In genomic region chr19:14206737-14207725, GRCh38 we compare ENCODE assay signal across 8 cellular contexts. TPM values are rescaled to one million over a fixed set of nuclear protein-coding genes. Genes with fewer than 3 reads are reported as not detected.
A peak's percentile ranks its signal among the peaks of the same experiment; 100 is the strongest.
DNase-seq lines count a peak whose midpoint lies in the region; ATAC-seq and TF ChIP-seq lines count a peak whose summit lies in the region.
"Not testable (repeated sequence)": the region's sequence is repeated elsewhere in the genome, so short reads cannot be mapped to it uniquely, and the experiment has no call there.

No MANE protein-coding gene starts in this region.

- H3K27ac ChIP-seq in CD4-positive, alpha-beta memory T cell (ENCODE audit: low read depth, low read length), result peak overlapping the region; percentile 49
- H3K27ac ChIP-seq in WERI-Rb-1, result peak overlapping the region; percentile 86
- peak overlapping the region; percentile 90 for H3K27ac ChIP-seq in neural cell (ENCODE audit: low read length)

- ATAC-seq in HG03432 (IDR thresholded peaks at IDR 0.05; ENCODE audit: unreplicated experiment), result peak; percentile 40
- peak; percentile 95 for ATAC-seq in Right ventricle myocardium superior (ENCODE audit: poor library complexity)

- H3F3A ChIP-seq in neural cell (ENCODE audit: insufficient read depth, low read length, poor library complexity, severe bottlenecking), result not testable (repeated sequence)

- intact Hi-C loops in CD4-positive, alpha-beta memory T cell (cut with micrococcal nuclease), result loop anchor here (1.0 to 10.0 kb wide), 5 partner anchors 14 to 278 kb away; partner anchors contain the start of gene SAMD1
- intact Hi-C loops in Right ventricle myocardium superior (cut with DNase I), result loop anchor here (10.0 kb wide), 1 partner anchor 138 kb away; no protein-coding TSS in a partner anchor

- peak overlapping the region; percentile 70 for H3K9ac ChIP-seq in neural cell (ENCODE audit: low read length)

- POLR2A ChIA-PET in CD4-positive, alpha-beta memory T cell (lab: Charles Lee; ENCODE audit: partially characterized antibody), result interaction anchor here (0.6 to 1.2 kb wide), 4 partner anchors 57 to 162 kb away, joined by 3 to 4 read pairs (median 3); partner anchors contain the start of gene ASF1B

- CTCF ChIA-PET in CD4-positive, alpha-beta memory T cell (lab: Charles Lee; ENCODE audit: partially characterized antibody), result not testable (repeated sequence)

- H3K79me2 ChIP-seq in neural cell (replicated peaks; ENCODE audit: insufficient read depth, low read length), result peaks cover 25% of the 10 kb centered on the region

- peak overlapping the region; percentile 84 to 98 (median 95) for H3K27ac Mint-ChIP-seq in CD4-positive, alpha-beta memory T cell

- peak overlapping the region; percentile 90 to 97 (median 94) for H3K4me3 Mint-ChIP-seq in CD4-positive, alpha-beta memory T cell

- not testable (repeated sequence) for TF ChIP-seq CTCF in WERI-Rb-1 (IDR thresholded peaks at IDR 0.05; ENCODE audit: low read depth, low read length); astrocyte of the cerebellum (IDR thresholded peaks at IDR 0.05; ENCODE audit: low read depth, low read length, missing control alignments); neural cell (IDR thresholded peaks at IDR 0.05; ENCODE audit: poor library complexity, severe bottlenecking)

- H3K4me2 ChIP-seq in neural cell (ENCODE audit: low read length), result not testable (repeated sequence)

- not testable (repeated sequence) for H3K36me3 Mint-ChIP-seq in CD4-positive, alpha-beta memory T cell

- TF ChIP-seq RAD21 in neural cell (conservative IDR thresholded peaks at IDR 0.05), result peak; percentile 7

- peaks cover 16% of the 10 kb centered on the region for H3K4me1 ChIP-seq in CD4-positive, alpha-beta memory T cell (ENCODE audit: insufficient read depth, low read length)

- H3K4me1 Mint-ChIP-seq in CD4-positive, alpha-beta memory T cell, result peaks cover 11 to 56% (median 33%) of the 10 kb centered on the region in 4 donors

- in situ Hi-C loops in astrocyte of the cerebellum (cut with HindIII; ENCODE audit: low sequenced_read_pairs), result not testable (repeated sequence)

- H3K9me3 ChIP-seq in CD4-positive, alpha-beta memory T cell (ENCODE audit: control insufficient read depth in 1 of 2, low read length in 2 of 2); WERI-Rb-1 (ENCODE audit: severe bottlenecking); neural cell (ENCODE audit: low read length): not testable (repeated sequence)

- peak overlapping the region; percentile 57 to 89 for H3K4me3 ChIP-seq in CD4-positive, alpha-beta memory T cell (ENCODE audit: low read length in 2 of 2)
- H3K4me3 ChIP-seq in WERI-Rb-1 (ENCODE audit: low read depth, low read length), result peak overlapping the region; percentile 64
- peak overlapping the region; percentile 45 for H3K4me3 ChIP-seq in astrocyte of the cerebellum (ENCODE audit: low read depth, low read length)
- H3K4me3 ChIP-seq in neural cell (ENCODE audit: low read length), result peak overlapping the region; percentile 63

- not testable (repeated sequence) for H3K27me3 ChIP-seq in CD4-positive, alpha-beta memory T cell (ENCODE audit: insufficient read depth, low read length); WERI-Rb-1 (ENCODE audit: insufficient read depth, low read depth, severe bottlenecking); neural cell (ENCODE audit: insufficient read depth, low read depth, low read length)

- TF ChIP-seq EP300 in neural cell (conservative IDR thresholded peaks at IDR 0.05; ENCODE audit: poor library complexity, severe bottlenecking), result peak; percentile 59

- not testable (repeated sequence) for H4K20me1 ChIP-seq in neural cell (ENCODE audit: insufficient read depth)

- DNase-seq in CD4-positive, alpha-beta memory T cell, result peak; percentile 83 to 90 (median 87)
- peak; percentile 96 to 97 for DNase-seq in NCI-H446 (lab: John Stamatoyannopoulos, UW)
- DNase-seq in WERI-Rb-1, result peak; percentile 97
- DNase-seq in astrocyte of the cerebellum (ENCODE audit: low read depth), result peak; percentile 82
- peak; percentile 94 for DNase-seq in Right ventricle myocardium superior
- DNase-seq in stimulated activated CD8-positive, alpha-beta memory T cell treated with anti-CD3 and anti-CD28 coated beads, Interleukin-4, amount 100 ng/mL, for 4 hours (ENCODE audit: low read depth in 2 of 2, low spot score in 1 of 2), result peak; percentile 50 to 64

- H3K27me3 Mint-ChIP-seq in CD4-positive, alpha-beta memory T cell, result not testable (repeated sequence)

- H3K36me3 ChIP-seq in CD4-positive, alpha-beta memory T cell (ENCODE audit: insufficient read depth, low read length); WERI-Rb-1; neural cell (ENCODE audit: insufficient read depth, low read length): not testable (repeated sequence)

- H3K9me3 Mint-ChIP-seq in CD4-positive, alpha-beta memory T cell, result not testable (repeated sequence)

- H3K9me2 ChIP-seq in neural cell (ENCODE audit: insufficient read depth, low read length), result not testable (repeated sequence)

- not testable (repeated sequence) for H2AFZ ChIP-seq in neural cell (ENCODE audit: low read depth, low read length)

TF ChIP-seq in neural cell, 6 proteins besides CTCF, POLR2A, EP300 and RAD21:
- peak; percentile 89 for TF ChIP-seq TAF1 (IDR thresholded peaks at IDR 0.05; ENCODE audit: low read depth)
- peak; percentile 64 for TF ChIP-seq POLR2AphosphoS5 (IDR thresholded peaks at IDR 0.05)
- TF ChIP-seq, protein P1, sequence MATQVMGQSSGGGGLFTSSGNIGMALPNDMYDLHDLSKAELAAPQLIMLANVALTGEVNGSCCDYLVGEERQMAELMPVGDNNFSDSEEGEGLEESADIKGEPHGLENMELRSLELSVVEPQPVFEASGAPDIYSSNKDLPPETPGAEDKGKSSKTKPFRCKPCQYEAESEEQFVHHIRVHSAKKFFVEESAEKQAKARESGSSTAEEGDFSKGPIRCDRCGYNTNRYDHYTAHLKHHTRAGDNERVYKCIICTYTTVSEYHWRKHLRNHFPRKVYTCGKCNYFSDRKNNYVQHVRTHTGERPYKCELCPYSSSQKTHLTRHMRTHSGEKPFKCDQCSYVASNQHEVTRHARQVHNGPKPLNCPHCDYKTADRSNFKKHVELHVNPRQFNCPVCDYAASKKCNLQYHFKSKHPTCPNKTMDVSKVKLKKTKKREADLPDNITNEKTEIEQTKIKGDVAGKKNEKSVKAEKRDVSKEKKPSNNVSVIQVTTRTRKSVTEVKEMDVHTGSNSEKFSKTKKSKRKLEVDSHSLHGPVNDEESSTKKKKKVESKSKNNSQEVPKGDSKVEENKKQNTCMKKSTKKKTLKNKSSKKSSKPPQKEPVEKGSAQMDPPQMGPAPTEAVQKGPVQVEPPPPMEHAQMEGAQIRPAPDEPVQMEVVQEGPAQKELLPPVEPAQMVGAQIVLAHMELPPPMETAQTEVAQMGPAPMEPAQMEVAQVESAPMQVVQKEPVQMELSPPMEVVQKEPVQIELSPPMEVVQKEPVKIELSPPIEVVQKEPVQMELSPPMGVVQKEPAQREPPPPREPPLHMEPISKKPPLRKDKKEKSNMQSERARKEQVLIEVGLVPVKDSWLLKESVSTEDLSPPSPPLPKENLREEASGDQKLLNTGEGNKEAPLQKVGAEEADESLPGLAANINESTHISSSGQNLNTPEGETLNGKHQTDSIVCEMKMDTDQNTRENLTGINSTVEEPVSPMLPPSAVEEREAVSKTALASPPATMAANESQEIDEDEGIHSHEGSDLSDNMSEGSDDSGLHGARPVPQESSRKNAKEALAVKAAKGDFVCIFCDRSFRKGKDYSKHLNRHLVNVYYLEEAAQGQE (IDR thresholded peaks at IDR 0.05; ENCODE audit: borderline replicate concordance), result peak; percentile 90
- TF ChIP-seq MXI1 (conservative IDR thresholded peaks at IDR 0.05; ENCODE audit: poor library complexity, severe bottlenecking), result peak; percentile 33
- peak; percentile 53 for TF ChIP-seq SMC3 (conservative IDR thresholded peaks at IDR 0.05; ENCODE audit: poor library complexity)

RNA-seq across cellular contexts. Expression of gene ADGRL1, which starts 1.1 kb away (rescaled TPM):
- total RNA-seq in CD4-positive, alpha-beta memory T cell, result 10 to 100 TPM; 19.3 to 22.0 TPM
- 1 to 10 TPM in 1 of 2 donors, under 1 TPM in 1; 0.55 to 1.3 TPM for polyA plus RNA-seq in CD4-positive, alpha-beta memory T cell
- total RNA-seq in Right ventricle myocardium superior, result 20.0 TPM
- 22.2 and 28.5 TPM in 2 replicates for polyA plus RNA-seq in neural cell
- 90.3 and 92.8 TPM in 2 replicates for polyA minus RNA-seq in neural cell

Comparison
In these comparisons a context has a peak if more than half of its experiments do, and no peak if none do; other contexts are left out.
1. Peak in every context shown above with its lines: DNase-seq, ATAC-seq, H3K4me3 ChIP-seq and H3K27ac ChIP-seq.